ENCODE assay signal across 8 cellular contexts in genomic region chr5:139403787-139404483, GRCh38. TPM values are rescaled to one million over a fixed set of nuclear protein-coding genes. Genes with fewer than 3 reads are reported as not detected.
DNase-seq lines count a peak whose midpoint lies in the region; ATAC-seq and TF ChIP-seq lines count a peak whose summit lies in the region.

TSS of gene SPATA24 (minus strand) at chr5:139404089. CDS start at chr5:139404060, 29 bp downstream.

- peak within 1 kb of the TSS; percentile 94 to 97 for H3K27ac ChIP-seq in esophagus (ENCODE audit: low read depth in 2 of 2, low read length in 1 of 2)
- peak within 1 kb of the TSS; percentile 79 for H3K27ac ChIP-seq in muscle layer of colon (ENCODE audit: low read depth, low read length)

- peak; percentile 96 for DNase-seq in DMS53 treated with DMSO at 0.1 percent for 48 hours (lab: John Stamatoyannopoulos, UW; ENCODE audit: unreplicated experiment)
- DNase-seq in KG1 (lab: John Stamatoyannopoulos, UW), result peak; percentile 61
- DNase-seq in activated T-cell treated with anti-CD3 and anti-CD28 coated beads, Interleukin-2, amount 50 U/mL, for 48 hours, result peak; percentile 99
- DNase-seq in stimulated activated CD8-positive, alpha-beta memory T cell treated with anti-CD3 and anti-CD28 coated beads, Interleukin-7, amount 100 ng/mL, for 1 hour (ENCODE audit: low read depth in 2 of 2), result peak; percentile 89 to 96

- H3K4me1 ChIP-seq in esophagus (ENCODE audit: control insufficient read depth in 2 of 2, insufficient read depth in 2 of 2, low read length in 1 of 2) (peaks cover 0 to 6% of the 10 kb centered on the region in 2 donors), muscle layer of colon (ENCODE audit: insufficient read depth, low read length) (peaks cover 14% of the 10 kb centered on the region)

- H3K4me3 ChIP-seq in esophagus (ENCODE audit: low read depth in 1 of 2, low read length in 2 of 2) (peak within 1 kb of the TSS; percentile 54 to 59), muscle layer of colon (ENCODE audit: low read depth in 1 of 2, low read length in 2 of 2) (peak within 1 kb of the TSS; percentile 43 to 67)

- H3K9me3 ChIP-seq in esophagus (ENCODE audit: control insufficient read depth in 2 of 2, insufficient read depth in 1 of 2, low read depth in 1 of 2, low read length in 1 of 2), result no peaks in the 10 kb centered on the region
- H3K9me3 ChIP-seq in muscle layer of colon (ENCODE audit: low read length), result no peaks in the 10 kb centered on the region

- peak within 1 kb of the TSS; percentile 38 for H3K9ac ChIP-seq in muscle layer of colon (ENCODE audit: low read length)

- H3K27me3 ChIP-seq in esophagus (ENCODE audit: control insufficient read depth in 1 of 2, insufficient read depth in 2 of 2, low read length in 2 of 2), result no peaks in the 10 kb centered on the region
- H3K27me3 ChIP-seq in muscle layer of colon (ENCODE audit: control insufficient read depth in 1 of 2, insufficient read depth in 2 of 2, low read length in 2 of 2), result no peaks in the 10 kb centered on the region

- H3K36me3 ChIP-seq in esophagus (ENCODE audit: control insufficient read depth in 2 of 2, insufficient read depth in 2 of 2, low read length in 1 of 2) (no peaks in the 10 kb centered on the region), muscle layer of colon (ENCODE audit: insufficient read depth, low read length) (no peaks in the 10 kb centered on the region)

- WGBS in esophagus, 2 donors, result 0% methylated on average over 41 of the region's 41 CpGs

- ATAC-seq in GM21737 (IDR thresholded peaks at IDR 0.05; ENCODE audit: unreplicated experiment), result peak; percentile 74

TF ChIP-seq in PFSK-1, 5 proteins besides CTCF, POLR2A, EP300 and RAD21:
- no peak for TF ChIP-seq SIN3A (IDR thresholded peaks at IDR 0.05; ENCODE audit: borderline replicate concordance, insufficient read depth, low read length)
- TF ChIP-seq TAF1 (IDR thresholded peaks at IDR 0.05; ENCODE audit: borderline replicate concordance, insufficient read depth, low read length), result peak; percentile 67; the same call in 1 of the 2 replicates
- no peak for TF ChIP-seq REST (IDR thresholded peaks at IDR 0.05; ENCODE audit: insufficient read depth in 1 of 2, low read depth in 2 of 2, low read length in 2 of 2)
- no peak for TF ChIP-seq FOXP2 (optimal IDR thresholded peaks at IDR 0.05; ENCODE audit: borderline replicate concordance, extremely low read depth, extremely low read length, insufficient read depth)
- TF ChIP-seq POLR2AphosphoS5 (IDR thresholded peaks at IDR 0.05; ENCODE audit: low read depth, low read length), result no peak

RNA-seq across cellular contexts. Expression of gene SPATA24, which starts in this region (rescaled TPM):
- polyA plus RNA-seq in PFSK-1 (2012; ENCODE audit: insufficient read length, low read depth), result 8.1 TPM
- 1 to 10 TPM; 5.9 to 6.0 TPM for polyA plus RNA-seq in esophagus

Comparison
In these comparisons a context has a peak if more than half of its experiments do, and no peak if none do; other contexts are left out.
1. Peak in every context shown above with its lines: DNase-seq, ATAC-seq, H3K4me3 ChIP-seq and H3K27ac ChIP-seq.